ENCODE assay signal across 20 cellular contexts in the genomic region with DNA sequence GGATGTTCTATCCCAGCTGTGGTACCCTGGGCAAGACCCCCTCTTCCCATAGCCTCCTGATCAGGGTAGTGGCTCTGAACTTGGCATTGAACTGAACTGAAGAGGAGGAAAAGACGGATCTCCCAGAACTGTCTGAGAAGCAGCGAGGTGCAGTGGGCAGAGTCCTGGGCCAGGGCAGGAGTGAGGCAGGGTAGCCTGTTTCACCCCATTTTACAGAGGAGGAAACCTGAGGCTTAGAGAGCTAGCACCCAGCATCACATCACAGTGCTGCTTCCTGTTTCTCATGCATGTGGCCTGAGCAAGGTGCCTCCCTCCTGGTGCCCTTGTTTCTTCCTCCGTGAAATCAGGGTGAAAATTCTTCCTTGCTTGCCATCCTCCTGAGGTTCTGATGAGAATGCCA. TPM values are rescaled to one million over a fixed set of nuclear protein-coding genes. Genes with fewer than 3 reads are reported as not detected.
DNase-seq lines count a peak whose midpoint lies in the region; ATAC-seq, FAIRE-seq and TF ChIP-seq lines count a peak whose summit lies in the region.
"Had no signal": no experiment of that assay in that cellular context is flagged by ENCODE, and none has a peak within 500 bp of the region (broad histone marks: within the 10 kb centered on the region; RNA-seq: fewer than 3 reads in every experiment).

No MANE protein-coding gene starts in this region.

- H3K4me1 Mint-ChIP-seq in CD4-positive, CD25-positive, alpha-beta regulatory T cell, result peaks cover 0 to 46% (median 21%) of the 10 kb centered on the region in 4 donors
- H3K4me1 Mint-ChIP-seq in CD4-positive, alpha-beta memory T cell, result peaks cover 25 to 44% (median 28%) of the 10 kb centered on the region in 4 donors
- H3K4me1 Mint-ChIP-seq in activated naive CD8-positive, alpha-beta T cell treated with anti-CD3 and anti-CD28 coated beads, Interleukin-2, amount 50 U/mL, for 24 hours, result peaks cover 16% of the 10 kb centered on the region
- peaks cover 25 to 45% (median 41%) of the 10 kb centered on the region in 4 donors for H3K4me1 Mint-ChIP-seq in naive thymus-derived CD8-positive, alpha-beta T cell

- peak overlapping the region; percentile 47 for H3K27ac ChIP-seq in CD4-positive, CD25-positive, alpha-beta regulatory T cell (ENCODE audit: insufficient read depth, low read length, poor library complexity, severe bottlenecking)
- H3K27ac ChIP-seq in CD4-positive, alpha-beta memory T cell (ENCODE audit: low read depth, low read length), result peak overlapping the region; percentile 36
- no peak overlapping the region for H3K27ac ChIP-seq in SK-N-SH (ENCODE audit: low read depth in 2 of 2, low read length in 1 of 2)
- H3K27ac ChIP-seq: neutrophil had no signal

- H3K27me3 ChIP-seq in CD4-positive, CD25-positive, alpha-beta regulatory T cell (ENCODE audit: control insufficient read depth, insufficient read depth, low read length), result no peaks in the 10 kb centered on the region
- H3K27me3 ChIP-seq in CD4-positive, alpha-beta memory T cell (ENCODE audit: insufficient read depth, low read length), result no peaks in the 10 kb centered on the region
- no peaks in the 10 kb centered on the region for H3K27me3 ChIP-seq in SK-N-SH (ENCODE audit: insufficient read depth)
- H3K27me3 ChIP-seq: heart left ventricle, neutrophil had no signal

- intact Hi-C loops in CD4-positive, alpha-beta memory T cell (cut with micrococcal nuclease), result no loop called here

- no peaks in the 10 kb centered on the region for H3F3A ChIP-seq in SK-N-SH (replicated peaks; ENCODE audit: insufficient read depth)

- peak overlapping the region; percentile 90 to 97 (median 95) for H3K27ac Mint-ChIP-seq in CD4-positive, CD25-positive, alpha-beta regulatory T cell
- peak overlapping the region; percentile 80 to 93 (median 84) for H3K27ac Mint-ChIP-seq in CD4-positive, alpha-beta memory T cell
- peak overlapping the region; percentile 1 for H3K27ac Mint-ChIP-seq in activated naive CD8-positive, alpha-beta T cell treated with anti-CD3 and anti-CD28 coated beads, Interleukin-2, amount 50 U/mL, for 24 hours
- peak overlapping the region in 6 of 10 donors; percentile 57 to 94 (median 72) for H3K27ac Mint-ChIP-seq in naive thymus-derived CD8-positive, alpha-beta T cell

- CTCF ChIA-PET in CD4-positive, alpha-beta memory T cell (lab: Charles Lee; ENCODE audit: partially characterized antibody), result interaction anchor here (0.8 to 2.2 kb wide), 2 partner anchors 23 to 146 kb away, joined by 3 to 10 read pairs; no protein-coding TSS in a partner anchor
- CTCF ChIA-PET in SK-N-SH (lab: Yijun Ruan, JAX), result interaction anchor here (1.2 to 3.1 kb wide), 2 partner anchors 22 to 25 kb away, joined by 5 to 13 read pairs; no protein-coding TSS in a partner anchor

- peaks cover 14% of the 10 kb centered on the region for H3K36me3 ChIP-seq in CD4-positive, CD25-positive, alpha-beta regulatory T cell (ENCODE audit: control insufficient read depth, insufficient read depth, low read length)
- no peaks in the 10 kb centered on the region for H3K36me3 ChIP-seq in CD4-positive, alpha-beta memory T cell (ENCODE audit: insufficient read depth, low read length)
- peaks cover 12 to 26% of the 10 kb centered on the region in 2 experiments for H3K36me3 ChIP-seq in SK-N-SH (replicated peaks in 1 of 2; ENCODE audit: control insufficient read depth in 1 of 2, insufficient read depth in 2 of 2, low read length in 1 of 2)

- H3K27me3 Mint-ChIP-seq in CD4-positive, CD25-positive, alpha-beta regulatory T cell, result no peaks in the 10 kb centered on the region
- H3K27me3 Mint-ChIP-seq in CD4-positive, alpha-beta memory T cell, result no peaks in the 10 kb centered on the region
- H3K27me3 Mint-ChIP-seq in activated naive CD8-positive, alpha-beta T cell treated with anti-CD3 and anti-CD28 coated beads, Interleukin-2, amount 50 U/mL, for 24 hours, result no peaks in the 10 kb centered on the region
- H3K27me3 Mint-ChIP-seq in naive thymus-derived CD8-positive, alpha-beta T cell, result no peaks in the 10 kb centered on the region

- no peak for TF ChIP-seq RAD21 in SK-N-SH (IDR thresholded peaks at IDR 0.05; ENCODE audit: low read length)

- POLR2A ChIA-PET in CD4-positive, alpha-beta memory T cell (lab: Charles Lee; ENCODE audit: partially characterized antibody), result no interaction called here
- POLR2A ChIA-PET in naive thymus-derived CD8-positive, alpha-beta T cell (lab: Charles Lee), result interaction anchor here (0.6 kb wide), 1 partner anchor 310 kb away, joined by 3 read pairs; no protein-coding TSS in a partner anchor
- POLR2A ChIA-PET in SK-N-SH (lab: Yijun Ruan, JAX), result no interaction called here

- no peak overlapping the region for H2AFZ ChIP-seq in SK-N-SH (ENCODE audit: low read depth)

- H3K9me3 Mint-ChIP-seq in CD4-positive, CD25-positive, alpha-beta regulatory T cell, result no peaks in the 10 kb centered on the region
- no peaks in the 10 kb centered on the region for H3K9me3 Mint-ChIP-seq in CD4-positive, alpha-beta memory T cell
- no peaks in the 10 kb centered on the region for H3K9me3 Mint-ChIP-seq in activated naive CD8-positive, alpha-beta T cell treated with anti-CD3 and anti-CD28 coated beads, Interleukin-2, amount 50 U/mL, for 24 hours
- H3K9me3 Mint-ChIP-seq in naive thymus-derived CD8-positive, alpha-beta T cell, result no peaks in the 10 kb centered on the region
- H3K9me3 Mint-ChIP-seq: mesothelial cell of epicardium had no signal

- H3K4me3 Mint-ChIP-seq in CD4-positive, CD25-positive, alpha-beta regulatory T cell, result peak overlapping the region in 2 of 4 donors; percentile 57 to 63
- peak overlapping the region in 4 of 8 donors; percentile 39 to 55 (median 44) for H3K4me3 Mint-ChIP-seq in CD4-positive, alpha-beta memory T cell
- no peak overlapping the region for H3K4me3 Mint-ChIP-seq in activated naive CD8-positive, alpha-beta T cell treated with anti-CD3 and anti-CD28 coated beads, Interleukin-2, amount 50 U/mL, for 24 hours
- peak overlapping the region in 2 of 10 donors; percentile 26 to 63 for H3K4me3 Mint-ChIP-seq in naive thymus-derived CD8-positive, alpha-beta T cell
- H3K4me3 Mint-ChIP-seq: mesothelial cell of epicardium had no signal

- DNase-seq in CD4-positive, CD25-positive, alpha-beta regulatory T cell, result peak in 2 of 3 donors; percentile 8 to 44
- peak in 3 of 5 donors; percentile 8 to 20 (median 12) for DNase-seq in CD4-positive, alpha-beta memory T cell
- no peak for DNase-seq in activated naive CD8-positive, alpha-beta T cell treated with anti-CD3 and anti-CD28 coated beads, Interleukin-2, amount 50 U/mL, for 24 hours
- DNase-seq in naive thymus-derived CD8-positive, alpha-beta T cell, result no peak
- DNase-seq in HCEC 1CT, result no peak
- DNase-seq in SK-N-SH, result no peak
- DNase-seq in NCI-H1436 (lab: John Stamatoyannopoulos, UW), result no peak
- DNase-seq in D721Med (ENCODE audit: insufficient read length, low spot score), result no peak
- DNase-seq: cortex of kidney; heart left ventricle; Karpas-422; NCI-H2029; stimulated activated CD4-positive, alpha-beta T cell treated with anti-CD3 and anti-CD28 coated beads, Interleukin-4, amount 100 ng/mL, for 4 hours; substantia nigra had no signal

- no peaks in the 10 kb centered on the region for H3K9me2 ChIP-seq in SK-N-SH

- TF ChIP-seq CTCF in SK-N-SH (IDR thresholded peaks at IDR 0.05) (no peak), D721Med (IDR thresholded peaks at IDR 0.05; ENCODE audit: insufficient read depth, missing control alignments) (no peak)

- peak; percentile 71 to 84 for ATAC-seq in CD4-positive, CD25-positive, alpha-beta regulatory T cell (ENCODE audit: low read depth in 2 of 2)
- ATAC-seq in activated naive CD8-positive, alpha-beta T cell treated with anti-CD3 and anti-CD28 coated beads, Interleukin-2, amount 50 U/mL, for 24 hours, result no peak
- ATAC-seq in naive thymus-derived CD8-positive, alpha-beta T cell, result no peak
- ATAC-seq: heart left ventricle had no signal

- WGBS in SK-N-SH (ENCODE audit: low lambda C conversion rate), result 90% methylated on average over 2 of the region's 3 CpGs

- H3K9me3 ChIP-seq in CD4-positive, CD25-positive, alpha-beta regulatory T cell (ENCODE audit: control insufficient read depth in 2 of 2, low read length in 2 of 2), result no peaks in the 10 kb centered on the region
- H3K9me3 ChIP-seq in CD4-positive, alpha-beta memory T cell (ENCODE audit: control insufficient read depth in 1 of 2, low read length in 2 of 2), result no peaks in the 10 kb centered on the region
- H3K9me3 ChIP-seq in SK-N-SH, result no peaks in the 10 kb centered on the region
- H3K9me3 ChIP-seq: heart left ventricle, neutrophil had no signal

- no peak overlapping the region for H3K9ac ChIP-seq in SK-N-SH

- H3K4me1 ChIP-seq in CD4-positive, CD25-positive, alpha-beta regulatory T cell (ENCODE audit: control insufficient read depth, insufficient read depth, low read length, poor library complexity, severe bottlenecking), result peaks cover 21% of the 10 kb centered on the region
- peaks cover 23% of the 10 kb centered on the region for H3K4me1 ChIP-seq in CD4-positive, alpha-beta memory T cell (ENCODE audit: insufficient read depth, low read length)
- no peaks in the 10 kb centered on the region; a peak in 1 of 4 replicates for H3K4me1 ChIP-seq in SK-N-SH (ENCODE audit: control insufficient read depth in 1 of 2, insufficient read depth in 2 of 2, low read depth in 1 of 2, low read length in 1 of 2)

- FAIRE-seq in D721Med (lab: Jason Lieb, UNC), result no peak

- H3K79me2 ChIP-seq in SK-N-SH (ENCODE audit: insufficient read depth), result peaks cover 53% of the 10 kb centered on the region; the same call in 1 of the 2 replicates

- peak overlapping the region; percentile 22 for H3K4me3 ChIP-seq in CD4-positive, CD25-positive, alpha-beta regulatory T cell (ENCODE audit: low read depth, low read length)
- no peak overlapping the region for H3K4me3 ChIP-seq in CD4-positive, alpha-beta memory T cell (ENCODE audit: low read length in 2 of 2)
- H3K4me3 ChIP-seq in SK-N-SH (ENCODE audit: low read depth in 2 of 2, low read length in 1 of 2), result no peak overlapping the region
- H3K4me3 ChIP-seq: heart left ventricle had no signal

- peaks cover 15% of the 10 kb centered on the region for H3K36me3 Mint-ChIP-seq in CD4-positive, CD25-positive, alpha-beta regulatory T cell
- peaks cover 10 to 28% of the 10 kb centered on the region in 2 donors for H3K36me3 Mint-ChIP-seq in CD4-positive, alpha-beta memory T cell
- no peaks in the 10 kb centered on the region for H3K36me3 Mint-ChIP-seq in activated naive CD8-positive, alpha-beta T cell treated with anti-CD3 and anti-CD28 coated beads, Interleukin-2, amount 50 U/mL, for 24 hours (ENCODE audit: low read depth)
- H3K36me3 Mint-ChIP-seq in naive thymus-derived CD8-positive, alpha-beta T cell, result peaks cover 0 to 28% (median 5%) of the 10 kb centered on the region in 3 donors

- peaks cover 66% of the 10 kb centered on the region for H4K20me1 ChIP-seq in SK-N-SH (ENCODE audit: insufficient read depth)

- H3K4me2 ChIP-seq in SK-N-SH, result no peak overlapping the region

- no peak for TF ChIP-seq EP300 in SK-N-SH (IDR thresholded peaks at IDR 0.05; ENCODE audit: borderline replicate concordance in 1 of 2, low read depth in 1 of 2, low read length in 1 of 2)

RNA-seq across cellular contexts. Expression of a gene that starts 17.1 kb away (rescaled TPM):
- 20.2 TPM for total RNA-seq in CD4-positive, CD25-positive, alpha-beta regulatory T cell
- polyA plus RNA-seq in CD4-positive, CD25-positive, alpha-beta regulatory T cell, result 10 to 100 TPM; 12.2 to 21.7 (median 14.0) TPM
- 10 to 100 TPM; 24.4 to 25.8 TPM for total RNA-seq in CD4-positive, alpha-beta memory T cell
- polyA plus RNA-seq in CD4-positive, alpha-beta memory T cell, result 10 to 100 TPM in 1 of 2 donors, 1 to 10 TPM in 1; 7.1 to 25.9 TPM
- 10 to 100 TPM; 23.8 to 24.3 TPM for total RNA-seq in naive thymus-derived CD8-positive, alpha-beta T cell
- polyA plus RNA-seq in naive thymus-derived CD8-positive, alpha-beta T cell, result 10 to 100 TPM; 10.5 to 23.0 (median 15.7) TPM
- polyA plus RNA-seq in SK-N-SH (2012; rRNA removed), result 13.7 and 17.1 TPM in 2 replicates
- polyA plus RNA-seq in SK-N-SH (2012; cell fraction: cytosol; rRNA removed), result 5.4 and 10.2 TPM in 2 replicates
- 19.2 and 37.2 TPM in 2 replicates for polyA plus RNA-seq in SK-N-SH (2012; cell fraction: nucleus; rRNA removed)

RNA-seq across cellular contexts. Expression of a gene that starts 47.5 kb away (rescaled TPM):
- not detected for total RNA-seq in CD4-positive, CD25-positive, alpha-beta regulatory T cell
- polyA plus RNA-seq in CD4-positive, CD25-positive, alpha-beta regulatory T cell, result not detected
- total RNA-seq in CD4-positive, alpha-beta memory T cell, result not detected
- polyA plus RNA-seq in CD4-positive, alpha-beta memory T cell, result not detected
- total RNA-seq in naive thymus-derived CD8-positive, alpha-beta T cell, result not detected
- not detected for polyA plus RNA-seq in naive thymus-derived CD8-positive, alpha-beta T cell
- 0.07 TPM in 1 of 2 replicates, not detected in the other for polyA plus RNA-seq in SK-N-SH (2012; rRNA removed)
- 0.03 TPM in 1 of 2 replicates, not detected in the other for polyA plus RNA-seq in SK-N-SH (2012; cell fraction: cytosol; rRNA removed)
- polyA plus RNA-seq in SK-N-SH (2012; cell fraction: nucleus; rRNA removed), result 0.60 and 0.71 TPM in 2 replicates
- total RNA-seq: Daoy, H4, NCI-H460, urinary bladder had no signal
- polyA plus RNA-seq: heart left ventricle, urinary bladder had no signal

Comparison
In these comparisons a context has a peak if more than half of its experiments do, and no peak if none do; other contexts are left out.
1. ATAC-seq: peak in CD4-positive, CD25-positive, alpha-beta regulatory T cell (2 of 2); none in activated naive CD8-positive, alpha-beta T cell treated with anti-CD3 and anti-CD28 coated beads, Interleukin-2, amount 50 U/mL, for 24 hours (single experiment) and naive thymus-derived CD8-positive, alpha-beta T cell (0 of 2).
2. DNase-seq: peak in CD4-positive, CD25-positive, alpha-beta regulatory T cell (2 of 3) and CD4-positive, alpha-beta memory T cell (3 of 5); none in activated naive CD8-positive, alpha-beta T cell treated with anti-CD3 and anti-CD28 coated beads, Interleukin-2, amount 50 U/mL, for 24 hours (single experiment), naive thymus-derived CD8-positive, alpha-beta T cell (0 of 10), HCEC 1CT (single experiment), SK-N-SH (single experiment), NCI-H1436 (single experiment) and D721Med (single experiment).
3. H3K27ac ChIP-seq: peak in CD4-positive, CD25-positive, alpha-beta regulatory T cell (single experiment) and CD4-positive, alpha-beta memory T cell (single experiment); none in SK-N-SH (0 of 2).
4. H3K27ac Mint-ChIP-seq: peak in every context shown above with its lines; median percentile 95 in CD4-positive, CD25-positive, alpha-beta regulatory T cell; 84 in CD4-positive, alpha-beta memory T cell; 72 in naive thymus-derived CD8-positive, alpha-beta T cell; 1 in activated naive CD8-positive, alpha-beta T cell treated with anti-CD3 and anti-CD28 coated beads, Interleukin-2, amount 50 U/mL, for 24 hours.